ENCODE assay signal across 2 cellular contexts in genomic region chr12:100371146-100371545, GRCh38.
TF ChIP-seq lines count a peak whose summit lies in the region.

No MANE protein-coding gene starts in this region.

TF ChIP-seq in GM23338, 12 proteins besides CTCF, POLR2A, EP300 and RAD21:
- no peak for TF ChIP-seq ZNF462 (CRISPR knock-in tag; IDR thresholded peaks at IDR 0.05)
- no peak for TF ChIP-seq NANOG (IDR thresholded peaks at IDR 0.05; ENCODE audit: borderline replicate concordance)
- TF ChIP-seq STAT1 (IDR thresholded peaks at IDR 0.05; ENCODE audit: unreplicated experiment) = no peak
- TF ChIP-seq EZH2phosphoT487 (IDR thresholded peaks at IDR 0.05; ENCODE audit: unreplicated experiment) = no peak
- no peak for TF ChIP-seq CREB1 (CRISPR knock-in tag; IDR thresholded peaks at IDR 0.05; ENCODE audit: low read depth)
TF ChIP-seq in GM23338: peak in this region for 0.

TF ChIP-seq in WTC11, 78 proteins besides CTCF, POLR2A, EP300 and RAD21 (continued from another document):
- TF ChIP-seq ZNF281 (CRISPR knock-in tag; IDR thresholded peaks at IDR 0.05) = no peak
- no peak for TF ChIP-seq TP53 (CRISPR knock-in tag; IDR thresholded peaks at IDR 0.05)
- TF ChIP-seq, protein P1, sequence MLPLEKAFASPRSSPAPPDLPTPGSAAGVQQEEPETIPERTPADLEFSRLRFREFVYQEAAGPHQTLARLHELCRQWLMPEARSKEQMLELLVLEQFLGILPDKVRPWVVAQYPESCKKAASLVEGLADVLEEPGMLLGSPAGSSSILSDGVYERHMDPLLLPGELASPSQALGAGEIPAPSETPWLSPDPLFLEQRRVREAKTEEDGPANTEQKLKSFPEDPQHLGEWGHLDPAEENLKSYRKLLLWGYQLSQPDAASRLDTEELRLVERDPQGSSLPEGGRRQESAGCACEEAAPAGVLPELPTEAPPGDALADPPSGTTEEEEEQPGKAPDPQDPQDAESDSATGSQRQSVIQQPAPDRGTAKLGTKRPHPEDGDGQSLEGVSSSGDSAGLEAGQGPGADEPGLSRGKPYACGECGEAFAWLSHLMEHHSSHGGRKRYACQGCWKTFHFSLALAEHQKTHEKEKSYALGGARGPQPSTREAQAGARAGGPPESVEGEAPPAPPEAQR (CRISPR knock-in tag; IDR thresholded peaks at IDR 0.05) = no peak
- TF ChIP-seq ZNF317 (CRISPR knock-in tag; IDR thresholded peaks at IDR 0.05; ENCODE audit: borderline replicate concordance, low read depth) = no peak
- TF ChIP-seq MXD4 (CRISPR knock-in tag; IDR thresholded peaks at IDR 0.05; ENCODE audit: borderline replicate concordance) = no peak
- no peak for TF ChIP-seq MYBL2 (CRISPR knock-in tag; IDR thresholded peaks at IDR 0.05)
TF ChIP-seq in WTC11: peak in this region for 0.
